ENCODE assay signal across 8 cellular contexts in the genomic region with DNA sequence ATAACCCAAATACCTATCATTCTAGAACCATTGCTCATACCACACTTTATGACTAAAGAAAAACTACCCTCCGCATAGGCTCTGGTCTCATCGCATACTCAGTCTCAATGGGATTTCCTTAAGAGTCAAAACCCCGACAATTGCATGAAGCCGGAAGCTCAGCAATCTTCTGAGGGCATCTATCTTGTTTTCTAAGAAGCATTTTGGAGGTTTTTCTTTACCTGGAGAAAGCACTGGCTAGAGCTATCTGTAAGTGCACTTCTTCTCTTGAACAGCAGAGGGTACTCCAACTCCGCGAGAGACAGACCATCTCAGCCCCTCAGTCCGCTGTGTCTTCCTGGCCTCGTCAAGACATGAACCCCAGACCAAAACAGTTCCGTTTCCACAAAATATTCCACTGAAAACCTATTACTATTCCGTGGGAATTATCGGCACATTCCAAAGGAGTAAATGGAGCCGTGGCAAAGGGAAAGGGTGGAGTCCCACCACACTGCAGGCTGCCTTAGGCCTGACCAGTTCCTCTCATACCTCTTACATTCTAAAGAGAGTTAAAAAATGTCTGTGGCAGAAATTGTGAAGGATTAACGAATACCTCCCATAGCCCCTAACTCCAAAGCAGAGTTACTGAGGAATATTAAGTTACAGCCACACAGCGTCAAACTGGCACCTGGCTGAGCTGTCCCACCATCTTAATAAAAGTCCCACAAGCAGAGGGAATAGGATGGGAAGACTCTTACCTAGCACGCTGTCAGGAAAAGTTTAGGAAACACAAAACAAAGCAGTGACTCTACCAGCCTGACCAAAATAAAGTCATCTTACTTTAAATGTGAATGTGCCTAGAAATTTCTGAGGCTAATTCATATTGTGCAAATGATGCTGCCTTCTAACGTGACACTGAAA.
DNase-seq lines count a peak whose midpoint lies in the region; ATAC-seq, FAIRE-seq and TF ChIP-seq lines count a peak whose summit lies in the region.

No MANE protein-coding gene starts in this region.

- no peaks in the 10 kb centered on the region for H3K9me2 ChIP-seq in Loucy (replicated peaks; ENCODE audit: low read depth, low read length)

- peak overlapping the region; percentile 80 for H2AFZ ChIP-seq in Loucy (ENCODE audit: low read length)

- DNase-seq in stimulated activated naive CD4-positive, alpha-beta T cell (lab: John Stamatoyannopoulos, UW) = peak in 4 of 6 experiments; percentile 2 to 23 (median 8)
- DNase-seq in stimulated activated naive CD4-positive, alpha-beta T cell treated with Interleukin-2 at 50 U/mL for 16 hours (lab: John Stamatoyannopoulos, UW) = no peak
- DNase-seq in SW480 (ENCODE audit: low spot score) = peak; percentile 65
- peak; percentile 49 for DNase-seq in bronchial epithelial cell (ENCODE audit: low read depth)
- no peak for DNase-seq in kidney
- peak; percentile 18 to 22 for DNase-seq in stimulated activated CD4-positive, alpha-beta T cell treated with anti-CD3 and anti-CD28 coated beads, Interleukin-2, amount 100 ng/mL, for 48 hours

- H3K4me1 ChIP-seq in Loucy (ENCODE audit: insufficient read depth, low read length, poor library complexity, severe bottlenecking) (no peaks in the 10 kb centered on the region), kidney (ENCODE audit: control insufficient read depth in 1 of 2, insufficient read depth in 1 of 2, low read depth in 1 of 2, low read length in 2 of 2) (no peaks in the 10 kb centered on the region)

- no peak overlapping the region for H3K27ac ChIP-seq in kidney (ENCODE audit: low read depth in 2 of 2, low read length in 2 of 2)

- peak overlapping the region; percentile 30 for H3K4me2 ChIP-seq in Loucy (ENCODE audit: low read depth, low read length, poor library complexity, severe bottlenecking)

- H3K9me3 ChIP-seq in Loucy (ENCODE audit: insufficient read depth, low read depth, low read length) = no peaks in the 10 kb centered on the region
- H3K9me3 ChIP-seq in kidney (ENCODE audit: control insufficient read depth in 1 of 2, low read length in 2 of 2) = no peaks in the 10 kb centered on the region

- no peaks in the 10 kb centered on the region for H3K36me3 ChIP-seq in Loucy (ENCODE audit: insufficient read depth, low read length)
- no peaks in the 10 kb centered on the region for H3K36me3 ChIP-seq in bronchial epithelial cell (ENCODE audit: control insufficient read depth, insufficient read depth, low read length)
- no peaks in the 10 kb centered on the region for H3K36me3 ChIP-seq in kidney (ENCODE audit: control insufficient read depth in 1 of 2, insufficient read depth in 2 of 2, low read length in 2 of 2)

- intact Hi-C loops in kidney (cut with DNase I) = no loop called here

- peak; percentile 99 for ATAC-seq in HG02571 (IDR thresholded peaks at IDR 0.05; ENCODE audit: unreplicated experiment)

- peak; percentile 94 for TF ChIP-seq CTCF in Loucy (conservative IDR thresholded peaks at IDR 0.05; ENCODE audit: low read length)
- peak; percentile 89 for TF ChIP-seq CTCF in bronchial epithelial cell (IDR thresholded peaks at IDR 0.05; ENCODE audit: insufficient read depth, low read length, severe bottlenecking)
- TF ChIP-seq CTCF in kidney (IDR thresholded peaks at IDR 0.05; ENCODE audit: borderline replicate concordance, extremely low read depth, insufficient read depth) = peak; percentile 50

- no peaks in the 10 kb centered on the region for H3F3A ChIP-seq in Loucy (ENCODE audit: low read depth)

- H3K79me2 ChIP-seq in Loucy (ENCODE audit: insufficient read depth, low read length) = no peaks in the 10 kb centered on the region

- no peaks in the 10 kb centered on the region for H4K20me1 ChIP-seq in Loucy (ENCODE audit: insufficient read depth, low read length, poor library complexity, severe bottlenecking)

- FAIRE-seq in bronchial epithelial cell (lab: Jason Lieb, UNC) (peak; percentile 7), kidney (lab: Jason Lieb, UNC) (no peak)

- H3K4me3 ChIP-seq in Loucy (ENCODE audit: low read length, poor library complexity, severe bottlenecking) (no peak overlapping the region), bronchial epithelial cell (ENCODE audit: low read depth, low read length) (no peak overlapping the region), kidney (ENCODE audit: low read length in 2 of 2) (peak overlapping the region; percentile 25 to 37)

- H3K9ac ChIP-seq in Loucy (ENCODE audit: low read depth, low read length, poor library complexity, severe bottlenecking) (no peak overlapping the region), kidney (ENCODE audit: low read length in 2 of 2) (no peak overlapping the region)

- H3K27me3 ChIP-seq in Loucy (ENCODE audit: insufficient read depth, low read length, poor library complexity, severe bottlenecking) = no peaks in the 10 kb centered on the region
- H3K27me3 ChIP-seq in bronchial epithelial cell (ENCODE audit: control insufficient read depth, insufficient read depth, low read length) = no peaks in the 10 kb centered on the region

Comparison
In these comparisons a context has a peak if more than half of its experiments do, and no peak if none do; other contexts are left out.
1. DNase-seq: peak in stimulated activated naive CD4-positive, alpha-beta T cell (4 of 6), SW480 (single experiment), bronchial epithelial cell (single experiment) and stimulated activated CD4-positive, alpha-beta T cell treated with anti-CD3 and anti-CD28 coated beads, Interleukin-2, amount 100 ng/mL, for 48 hours (2 of 2); none in stimulated activated naive CD4-positive, alpha-beta T cell treated with Interleukin-2 at 50 U/mL for 16 hours (single experiment) and kidney (single experiment).
2. H3K4me3 ChIP-seq: peak in kidney (2 of 2); none in Loucy (single experiment) and bronchial epithelial cell (single experiment).
3. Peak in every context shown above with its lines, with median percentiles within 50 percentile points of each other: CTCF ChIP-seq.